10 cellular contexts compared by ENCODE assay signal in genomic region chr10:86349474-86349873, GRCh38. TPM values are rescaled to one million over a fixed set of nuclear protein-coding genes. Genes with fewer than 3 reads are reported as not detected.
A peak's percentile ranks its signal among the peaks of the same experiment; 100 is the strongest.
DNase-seq lines count a peak whose midpoint lies in the region; ATAC-seq and TF ChIP-seq lines count a peak whose summit lies in the region.
"Had no signal": no experiment of that assay in that cellular context is flagged by ENCODE, and none has a peak within 500 bp of the region (broad histone marks: within the 10 kb centered on the region; RNA-seq: fewer than 3 reads in every experiment).

No MANE protein-coding gene starts in this region.

- in situ Hi-C loops in GM23248 (cut with MboI), result no loop called here

- no peaks in the 10 kb centered on the region for H3K79me2 ChIP-seq in GM23248 (ENCODE audit: insufficient read depth)

- H3K27ac ChIP-seq in GM23248, result no peak overlapping the region

- no peak overlapping the region for H3K9ac ChIP-seq in GM23248

- H2AFZ ChIP-seq in GM23248, result no peak overlapping the region

- no peaks in the 10 kb centered on the region for H3K27me3 ChIP-seq in BE2C
- H3K27me3 ChIP-seq in GM23248 (replicated peaks; ENCODE audit: insufficient read depth), result peaks cover 8% of the 10 kb centered on the region; the same call in 1 of the 2 replicates

- H3K36me3 ChIP-seq in BE2C (no peaks in the 10 kb centered on the region; the same call in none of the 2 replicates), GM23248 (ENCODE audit: low read depth) (no peaks in the 10 kb centered on the region)

- H3K36me3 Mint-ChIP-seq in glutamatergic neuron (ENCODE audit: unreplicated experiment), result no peaks in the 10 kb centered on the region
- H3K36me3 Mint-ChIP-seq in activated naive CD4-positive, alpha-beta T cell treated with anti-CD3 and anti-CD28 coated beads, Interleukin-2, amount 50 U/mL, for 72 hours, result no peaks in the 10 kb centered on the region

- no peak overlapping the region for H3K4me2 ChIP-seq in GM23248 (ENCODE audit: unreplicated experiment)

- TF ChIP-seq CTCF in BE2C (IDR thresholded peaks at IDR 0.05; ENCODE audit: low read depth, low read length) (peak; percentile 99), glutamatergic neuron (IDR thresholded peaks at IDR 0.05; ENCODE audit: partially characterized antibody, unreplicated experiment) (peak; percentile 48)

- H4K20me1 ChIP-seq in GM23248 (ENCODE audit: insufficient read depth), result no peaks in the 10 kb centered on the region

- peaks cover 3% of the 10 kb centered on the region for H3K4me1 Mint-ChIP-seq in glutamatergic neuron (ENCODE audit: low read depth, unreplicated experiment)

- H3K27me3 Mint-ChIP-seq in glutamatergic neuron (ENCODE audit: unreplicated experiment), result peaks cover 21% of the 10 kb centered on the region

- no peak for ATAC-seq in HG03045 (IDR thresholded peaks at IDR 0.05; ENCODE audit: unreplicated experiment)
- no peak for ATAC-seq in activated naive CD4-positive, alpha-beta T cell treated with anti-CD3 and anti-CD28 coated beads, Interleukin-2, amount 50 U/mL, for 72 hours

- H3K4me1 ChIP-seq in BE2C, result peaks cover 46% of the 10 kb centered on the region
- H3K4me1 ChIP-seq in GM23248 (ENCODE audit: insufficient read depth), result no peaks in the 10 kb centered on the region

- no peak overlapping the region for H3K4me3 Mint-ChIP-seq in glutamatergic neuron (ENCODE audit: unreplicated experiment)

- DNase-seq in BE2C (peak; percentile 74), GM23248 (peak; percentile 17), OCI-M1 (lab: John Stamatoyannopoulos, UW) (peak; percentile 55), glutamatergic neuron (peak; percentile 59), activated gamma-delta T cell treated with Interleukin-2 at 50 U/mL for 16 hours (no peak), NCI-H187 treated with DMSO at 0.1 percent for 48 hours (lab: John Stamatoyannopoulos, UW) (no peak)
- no peak for DNase-seq in activated naive CD4-positive, alpha-beta T cell treated with anti-CD3 and anti-CD28 coated beads, Interleukin-2, amount 50 U/mL, for 72 hours (ENCODE audit: low spot score in 2 of 2)
- DNase-seq: activated gamma-delta T cell had no signal

- H3K9me3 ChIP-seq in BE2C, result no peaks in the 10 kb centered on the region
- H3K9me3 ChIP-seq in GM23248 (ENCODE audit: low read depth), result no peaks in the 10 kb centered on the region

- no peak overlapping the region for H3K27ac Mint-ChIP-seq in glutamatergic neuron (ENCODE audit: unreplicated experiment)
- no peak overlapping the region for H3K27ac Mint-ChIP-seq in activated naive CD4-positive, alpha-beta T cell treated with anti-CD3 and anti-CD28 coated beads, Interleukin-2, amount 50 U/mL, for 72 hours

- no peak overlapping the region for H3K4me3 ChIP-seq in BE2C (ENCODE audit: low read depth, low read length)
- H3K4me3 ChIP-seq in GM23248, result no peak overlapping the region

- no peaks in the 10 kb centered on the region for H3K9me2 ChIP-seq in GM23248 (ENCODE audit: insufficient read depth)

- no peaks in the 10 kb centered on the region for H3F3A ChIP-seq in GM23248 (ENCODE audit: insufficient read depth)

- H3K9me3 Mint-ChIP-seq in glutamatergic neuron (ENCODE audit: unreplicated experiment), result peaks cover 2% of the 10 kb centered on the region
- H3K9me3 Mint-ChIP-seq in activated naive CD4-positive, alpha-beta T cell treated with anti-CD3 and anti-CD28 coated beads, Interleukin-2, amount 50 U/mL, for 72 hours, result no peaks in the 10 kb centered on the region

- 32 to 34% methylated on average over 3 of the region's 3 CpGs for WGBS in GM23248 (ENCODE audit: low coverage in 1 of 2, low lambda C conversion rate in 2 of 2, missing lambda C conversion rate in 2 of 2), 2 experiments

RNA-seq across cellular contexts. Expression of gene GRID1, which starts 17.1 kb away (rescaled TPM):
- 55.8 TPM for polyA plus RNA-seq in BE2C (2012; ENCODE audit: insufficient read depth, insufficient read length, low read depth)
- not detected in 2 replicates for total RNA-seq in GM23248 (2014; rRNA removed; shearing (Covaris generic))
- not detected in 2 replicates for polyA plus RNA-seq in GM23248 (2016; fragmentation: Nextera tagmentation; extraction: Ambion mirVana)
- total RNA-seq in glutamatergic neuron (ENCODE audit: unreplicated experiment), result 8.0 TPM
- not detected for total RNA-seq in activated naive CD4-positive, alpha-beta T cell treated with anti-CD3 and anti-CD28 coated beads, Interleukin-2, amount 50 U/mL, for 72 hours
- total RNA-seq: Daoy had no signal

Comparison
In these comparisons a context has a peak if more than half of its experiments do, and no peak if none do; other contexts are left out.
1. DNase-seq: peak in BE2C (single experiment), GM23248 (single experiment), OCI-M1 (single experiment) and glutamatergic neuron (single experiment); none in activated gamma-delta T cell treated with Interleukin-2 at 50 U/mL for 16 hours (single experiment), NCI-H187 treated with DMSO at 0.1 percent for 48 hours (single experiment) and activated naive CD4-positive, alpha-beta T cell treated with anti-CD3 and anti-CD28 coated beads, Interleukin-2, amount 50 U/mL, for 72 hours (0 of 2).